ENCODE assay signal across 9 cellular contexts in genomic region chr19:43700368-43701015, GRCh38. TPM values are rescaled to one million over a fixed set of nuclear protein-coding genes. Genes with fewer than 3 reads are reported as not detected.
DNase-seq lines count a peak whose midpoint lies in the region; ATAC-seq and TF ChIP-seq lines count a peak whose summit lies in the region.
"Had no signal": no experiment of that assay in that cellular context is flagged by ENCODE, and none has a peak within 500 bp of the region (broad histone marks: within the 10 kb centered on the region; RNA-seq: fewer than 3 reads in every experiment).

No MANE protein-coding gene starts in this region.

- DNase-seq in AG04450 (ENCODE audit: low read depth, low spot score) (peak; percentile 47), HT1080 (ENCODE audit: low read depth) (peak; percentile 69), hypothalamus (lab: John Stamatoyannopoulos, UW) (peak in 36 of 51 donors; percentile 3 to 57 (median 26)), stomach (peak; percentile 40), NCI-H1417 treated with DMSO at 0.1 percent for 48 hours (lab: John Stamatoyannopoulos, UW) (no peak), germinal center (ENCODE audit: low spot score) (no peak)
- DNase-seq in activated naive CD8-positive, alpha-beta T cell treated with anti-CD3 and anti-CD28 coated beads, Interleukin-2, amount 10 ng/mL, durations not matched to agents 7 days and 5 days, result no peak

- no peak for TF ChIP-seq EP300 in stomach (IDR thresholded peaks at IDR 0.05)

- peaks cover 25% of the 10 kb centered on the region for H3K27me3 Mint-ChIP-seq in activated naive CD8-positive, alpha-beta T cell treated with anti-CD3 and anti-CD28 coated beads, Interleukin-2, amount 10 ng/mL, durations not matched to agents 7 days and 5 days

- WGBS in stomach, 5 donors, result 67 to 86% (median 80%) methylated on average over 13 of the region's 13 CpGs

- peaks cover 2% of the 10 kb centered on the region for H3K36me3 Mint-ChIP-seq in activated naive CD8-positive, alpha-beta T cell treated with anti-CD3 and anti-CD28 coated beads, Interleukin-2, amount 10 ng/mL, durations not matched to agents 7 days and 5 days

- peak overlapping the region; percentile 95 for H3K27ac ChIP-seq in AG04450 (ENCODE audit: low read depth, low read length)
- H3K27ac ChIP-seq in stomach, result peak overlapping the region; percentile 1 to 88 (median 76)
- H3K27ac ChIP-seq: cardiac muscle cell had no signal

- peaks cover 7 to 28% (median 16%) of the 10 kb centered on the region in 4 donors for H3K4me1 ChIP-seq in stomach

- H3K36me3 ChIP-seq in stomach, result no peaks in the 10 kb centered on the region
- H3K36me3 ChIP-seq: cardiac muscle cell had no signal

- ATAC-seq in activated naive CD8-positive, alpha-beta T cell treated with anti-CD3 and anti-CD28 coated beads, Interleukin-2, amount 10 ng/mL, durations not matched to agents 7 days and 5 days (ENCODE audit: low read depth), result no peak
- no peak for ATAC-seq in HG02870 (IDR thresholded peaks at IDR 0.05; ENCODE audit: unreplicated experiment)

- intact Hi-C loops in stomach (cut with DNase I; ENCODE audit: low total_unique reads), result no loop called here

- H3K27me3 ChIP-seq in AG04450 (ENCODE audit: control insufficient read depth, insufficient read depth, low read length) (peaks cover 5% of the 10 kb centered on the region), stomach (peaks cover 0 to 23% (median 8%) of the 10 kb centered on the region in 3 donors)

- peak overlapping the region; percentile 85 for H3K27ac Mint-ChIP-seq in activated naive CD8-positive, alpha-beta T cell treated with anti-CD3 and anti-CD28 coated beads, Interleukin-2, amount 10 ng/mL, durations not matched to agents 7 days and 5 days

- no peak for TF ChIP-seq POLR2A in stomach (IDR thresholded peaks at IDR 0.05)

- TF ChIP-seq CTCF in AG04450 (IDR thresholded peaks at IDR 0.05; ENCODE audit: low read depth, low read length), result no peak
- no peak for TF ChIP-seq CTCF in stomach (IDR thresholded peaks at IDR 0.05)

- H3K4me3 Mint-ChIP-seq in activated naive CD8-positive, alpha-beta T cell treated with anti-CD3 and anti-CD28 coated beads, Interleukin-2, amount 10 ng/mL, durations not matched to agents 7 days and 5 days, result peak overlapping the region; percentile 80

- POLR2A ChIA-PET in AG04450 (lab: Yijun Ruan, JAX), result interaction anchor here (3.6 kb wide), 1 partner anchor 31 kb away, joined by 17 read pairs; the partner anchor contains the start of gene PLAUR
- POLR2A ChIA-PET in activated naive CD8-positive, alpha-beta T cell treated with anti-CD3 and anti-CD28 coated beads, Interleukin-2, amount 10 ng/mL, durations not matched to agents 7 days and 5 days (lab: Charles Lee), result no interaction called here

- H3K4me1 Mint-ChIP-seq in activated naive CD8-positive, alpha-beta T cell treated with anti-CD3 and anti-CD28 coated beads, Interleukin-2, amount 10 ng/mL, durations not matched to agents 7 days and 5 days, result peaks cover 16% of the 10 kb centered on the region

- H3K9me3 Mint-ChIP-seq in activated naive CD8-positive, alpha-beta T cell treated with anti-CD3 and anti-CD28 coated beads, Interleukin-2, amount 10 ng/mL, durations not matched to agents 7 days and 5 days, result peaks cover 7% of the 10 kb centered on the region

- peaks cover 7% of the 10 kb centered on the region; the same call in 1 of the 2 replicates for H3K9me3 ChIP-seq in AG04450 (ENCODE audit: control insufficient read depth, insufficient read depth, low read length)
- peaks cover 0 to 8% (median 7%) of the 10 kb centered on the region in 4 donors for H3K9me3 ChIP-seq in stomach

- H3K4me3 ChIP-seq in AG04450 (ENCODE audit: low read depth, low read length) (peak overlapping the region; percentile 46; the same call in 1 of the 2 replicates), stomach (peak overlapping the region; percentile 12 to 19 (median 16))
- H3K4me3 ChIP-seq: cardiac muscle cell had no signal

- CTCF ChIA-PET in AG04450 (lab: Charles Lee), result no interaction called here

RNA-seq across cellular contexts. Expression of gene IRGC, which starts 15.4 kb away (rescaled TPM):
- polyA plus RNA-seq in AG04450 (2011; rRNA removed) (not detected in 2 replicates), stomach (not detected)
- polyA minus RNA-seq in AG04450 (2011; rRNA and poly(A)+ RNA removed), result not detected in 2 replicates
- not detected in 2 replicates for total RNA-seq in HT1080 (2014; rRNA removed; shearing (Covaris generic))
- not detected in 2 replicates for polyA plus RNA-seq in HT1080 (2015; cell fraction: cytosol; rRNA removed)
- not detected in 2 replicates for polyA plus RNA-seq in HT1080 (2015; cell fraction: nucleus; rRNA removed)
- total RNA-seq in activated naive CD8-positive, alpha-beta T cell treated with anti-CD3 and anti-CD28 coated beads, Interleukin-2, amount 10 ng/mL, durations not matched to agents 7 days and 5 days, result not detected
- not detected for total RNA-seq in stomach
- total RNA-seq: cardiac muscle cell had no signal
- polyA plus RNA-seq: cardiac muscle cell had no signal

RNA-seq across cellular contexts. Expression of gene PLAUR, which starts 30.5 kb away (rescaled TPM):
- 75.5 and 89.9 TPM in 2 replicates for polyA plus RNA-seq in AG04450 (2011; rRNA removed)
- 53.3 and 65.0 TPM in 2 replicates for polyA minus RNA-seq in AG04450 (2011; rRNA and poly(A)+ RNA removed)
- total RNA-seq in HT1080 (2014; rRNA removed; shearing (Covaris generic)), result 217 and 240 TPM in 2 replicates
- 349 and 370 TPM in 2 replicates for polyA plus RNA-seq in HT1080 (2015; cell fraction: cytosol; rRNA removed)
- polyA plus RNA-seq in HT1080 (2015; cell fraction: nucleus; rRNA removed), result 300 and 330 TPM in 2 replicates
- 10 to 100 TPM; 12.2 to 12.7 TPM for total RNA-seq in activated naive CD8-positive, alpha-beta T cell treated with anti-CD3 and anti-CD28 coated beads, Interleukin-2, amount 10 ng/mL, durations not matched to agents 7 days and 5 days
- 10 to 100 TPM in 4 of 5 donors, 1 to 10 TPM in 1; 2.0 to 57.2 (median 26.1) TPM for total RNA-seq in stomach
- polyA plus RNA-seq in stomach, result 10 to 100 TPM in 2 of 3 donors, 1 to 10 TPM in 1; 9.1 to 35.9 (median 31.1) TPM

RNA-seq across cellular contexts. Expression of gene SMG9, which starts 54.3 kb away (rescaled TPM):
- polyA plus RNA-seq in AG04450 (2011; rRNA removed), result 9.2 and 12.1 TPM in 2 replicates
- 8.3 and 8.9 TPM in 2 replicates for polyA minus RNA-seq in AG04450 (2011; rRNA and poly(A)+ RNA removed)
- 29.0 and 37.5 TPM in 2 replicates for total RNA-seq in HT1080 (2014; rRNA removed; shearing (Covaris generic))
- 20.1 and 27.5 TPM in 2 replicates for polyA plus RNA-seq in HT1080 (2015; cell fraction: cytosol; rRNA removed)
- polyA plus RNA-seq in HT1080 (2015; cell fraction: nucleus; rRNA removed), result 134 and 137 TPM in 2 replicates
- total RNA-seq in activated naive CD8-positive, alpha-beta T cell treated with anti-CD3 and anti-CD28 coated beads, Interleukin-2, amount 10 ng/mL, durations not matched to agents 7 days and 5 days, result 10 to 100 TPM; 48.9 to 49.9 TPM
- total RNA-seq in stomach, result 10 to 100 TPM in 3 of 5 donors, 1 to 10 TPM in 2; 3.5 to 59.4 (median 11.3) TPM
- polyA plus RNA-seq in stomach, result 10 to 100 TPM; 11.8 to 27.9 (median 22.1) TPM

Comparison
In these comparisons a context has a peak if more than half of its experiments do, and no peak if none do; other contexts are left out.
1. DNase-seq: peak in AG04450 (single experiment), HT1080 (single experiment), hypothalamus (36 of 51) and stomach (single experiment); none in activated naive CD8-positive, alpha-beta T cell treated with anti-CD3 and anti-CD28 coated beads, Interleukin-2, amount 10 ng/mL, durations not matched to agents 7 days and 5 days (single experiment), NCI-H1417 treated with DMSO at 0.1 percent for 48 hours (single experiment) and germinal center (single experiment).